Comparison of ENCODE assay signal across 17 cellular contexts in the genomic region with DNA sequence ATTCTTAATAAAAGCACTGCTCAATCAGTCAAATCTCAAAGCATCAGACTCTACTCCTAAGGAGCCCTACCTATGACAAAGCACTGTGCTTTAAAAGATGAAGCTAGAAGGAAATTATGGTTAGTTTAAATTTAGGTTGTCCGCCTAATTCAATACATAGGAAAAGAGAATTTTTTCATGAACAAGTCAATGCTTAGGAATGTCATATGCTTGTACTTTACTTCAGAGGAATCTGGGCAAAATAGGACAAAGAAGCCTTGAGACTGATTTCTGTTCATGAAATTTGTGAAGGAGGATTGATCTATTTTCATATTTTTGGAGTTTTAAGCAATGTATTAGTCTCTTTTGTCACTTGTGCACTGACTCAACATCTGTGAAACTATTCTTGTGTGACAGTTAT.
DNase-seq lines count a peak whose midpoint lies in the region; ATAC-seq, FAIRE-seq and TF ChIP-seq lines count a peak whose summit lies in the region.
"Had no signal": no experiment of that assay in that cellular context is flagged by ENCODE, and none has a peak within 500 bp of the region (broad histone marks: within the 10 kb centered on the region; RNA-seq: fewer than 3 reads in every experiment).

No MANE protein-coding gene starts in this region.

- H3K27me3 Mint-ChIP-seq in astrocyte (ENCODE audit: low read depth, unreplicated experiment), result no peaks in the 10 kb centered on the region

- H3K27ac Mint-ChIP-seq in astrocyte (ENCODE audit: unreplicated experiment), result no peak overlapping the region

- H3K36me3 Mint-ChIP-seq in astrocyte (ENCODE audit: low read depth, unreplicated experiment), result no peaks in the 10 kb centered on the region

- intact Hi-C loops in body of pancreas (cut with DNase I) (no loop called here), vagina (cut with DNase I) (no loop called here)

- no peaks in the 10 kb centered on the region for H3K79me2 ChIP-seq in astrocyte (ENCODE audit: insufficient read depth, low read length)

- ATAC-seq in body of pancreas, result no peak
- ATAC-seq: Panc1 had no signal

- no peak overlapping the region for H3K4me3 ChIP-seq in astrocyte (ENCODE audit: insufficient read depth, low read depth, low read length)
- no peak overlapping the region for H3K4me3 ChIP-seq in body of pancreas
- no peak overlapping the region for H3K4me3 ChIP-seq in vagina
- H3K4me3 ChIP-seq: BLaER1 treated with 17β-estradiol and CSF1 and Interleukin-3, amounts not matched to agents 10 nM and 100 nM had no signal

- H3K4me3 Mint-ChIP-seq in astrocyte (ENCODE audit: unreplicated experiment), result no peak overlapping the region

- peak overlapping the region; percentile 11 for H2AFZ ChIP-seq in astrocyte (ENCODE audit: low read depth, low read length)

- H3K4me1 ChIP-seq in astrocyte (ENCODE audit: insufficient read depth, low read length) (peaks cover 15% of the 10 kb centered on the region), body of pancreas (no peaks in the 10 kb centered on the region), vagina (no peaks in the 10 kb centered on the region)

- 64 to 90% methylated on average over 1 of the region's 1 CpG for WGBS in body of pancreas, 2 donors

- peak; percentile 80 for FAIRE-seq in astrocyte (lab: Jason Lieb, UNC)
- FAIRE-seq: GM19239 had no signal

- no peak overlapping the region for H3K9ac ChIP-seq in astrocyte (ENCODE audit: low read length)
- H3K9ac ChIP-seq: BLaER1 treated with 17β-estradiol and CSF1 and Interleukin-3, amounts not matched to agents 10 nM and 100 nM had no signal

- DNase-seq in HCEC 1CT (peak; percentile 33), astrocyte (ENCODE audit: low read depth) (peak; percentile 49), fibroblast of peridontal ligament (ENCODE audit: extremely low read depth) (peak; percentile 51), GF-D8 (lab: John Stamatoyannopoulos, UW) (no peak), cerebellar nuclear complex (lab: John Stamatoyannopoulos, UW) (no peak), body of pancreas (no peak), vagina (ENCODE audit: extremely low spot score in 2 of 2) (no peak)
- DNase-seq: KBM-7, NCI-H1092, NCI-H1694, NCI-H446 treated with DMSO at 0.1 percent for 48 hours, NCI-H774, Right ventricle myocardium superior had no signal

- H3K9me3 ChIP-seq in astrocyte (ENCODE audit: insufficient read depth, low read depth, low read length) (no peaks in the 10 kb centered on the region), body of pancreas (no peaks in the 10 kb centered on the region), vagina (no peaks in the 10 kb centered on the region)

- TF ChIP-seq CTCF in astrocyte (IDR thresholded peaks at IDR 0.05; ENCODE audit: insufficient read depth, low read depth, low read length) (no peak), body of pancreas (IDR thresholded peaks at IDR 0.05) (no peak), vagina (IDR thresholded peaks at IDR 0.05) (no peak)

- H3K27me3 ChIP-seq in astrocyte (ENCODE audit: insufficient read depth, low read length), result no peaks in the 10 kb centered on the region
- H3K27me3 ChIP-seq in body of pancreas, result no peaks in the 10 kb centered on the region
- no peaks in the 10 kb centered on the region for H3K27me3 ChIP-seq in vagina
- H3K27me3 ChIP-seq: BLaER1 treated with 17β-estradiol and CSF1 and Interleukin-3, amounts not matched to agents 10 nM and 100 nM had no signal

- H3K9me3 Mint-ChIP-seq in astrocyte (ENCODE audit: unreplicated experiment), result no peaks in the 10 kb centered on the region

- H3K4me2 ChIP-seq in astrocyte (ENCODE audit: low read length), result peak overlapping the region; percentile 42
- H3K4me2 ChIP-seq: BLaER1 treated with 17β-estradiol and CSF1 and Interleukin-3, amounts not matched to agents 10 nM and 100 nM had no signal

- no peaks in the 10 kb centered on the region for H4K20me1 ChIP-seq in astrocyte (ENCODE audit: insufficient read depth, low read length)
- H4K20me1 ChIP-seq: BLaER1 treated with 17β-estradiol and CSF1 and Interleukin-3, amounts not matched to agents 10 nM and 100 nM had no signal

- H3K27ac ChIP-seq in astrocyte (ENCODE audit: low read depth, low read length) (peak overlapping the region; percentile 35), body of pancreas (no peak overlapping the region), vagina (no peak overlapping the region)
- H3K27ac ChIP-seq: BLaER1 treated with 17β-estradiol and CSF1 and Interleukin-3, amounts not matched to agents 10 nM and 100 nM; HL-60 had no signal

- H3K4me1 Mint-ChIP-seq in astrocyte (ENCODE audit: low read depth, unreplicated experiment), result peaks cover 16% of the 10 kb centered on the region

- TF ChIP-seq POLR2A in body of pancreas (IDR thresholded peaks at IDR 0.05), result no peak
- TF ChIP-seq POLR2A in vagina (IDR thresholded peaks at IDR 0.05), result no peak

- H3K36me3 ChIP-seq in astrocyte (ENCODE audit: insufficient read depth, low read length) (no peaks in the 10 kb centered on the region), body of pancreas (replicated peaks in 1 of 2; ENCODE audit: insufficient read depth in 1 of 2, low read depth in 2 of 2) (no peaks in the 10 kb centered on the region), vagina (no peaks in the 10 kb centered on the region)
- H3K36me3 ChIP-seq: BLaER1 treated with 17β-estradiol and CSF1 and Interleukin-3, amounts not matched to agents 10 nM and 100 nM had no signal

Comparison
In these comparisons a context has a peak if more than half of its experiments do, and no peak if none do; other contexts are left out.
1. DNase-seq: peak in HCEC 1CT (single experiment), astrocyte (single experiment) and fibroblast of peridontal ligament (single experiment); none in GF-D8 (single experiment), cerebellar nuclear complex (0 of 2), body of pancreas (0 of 4) and vagina (0 of 2).